In the genomic region with DNA sequence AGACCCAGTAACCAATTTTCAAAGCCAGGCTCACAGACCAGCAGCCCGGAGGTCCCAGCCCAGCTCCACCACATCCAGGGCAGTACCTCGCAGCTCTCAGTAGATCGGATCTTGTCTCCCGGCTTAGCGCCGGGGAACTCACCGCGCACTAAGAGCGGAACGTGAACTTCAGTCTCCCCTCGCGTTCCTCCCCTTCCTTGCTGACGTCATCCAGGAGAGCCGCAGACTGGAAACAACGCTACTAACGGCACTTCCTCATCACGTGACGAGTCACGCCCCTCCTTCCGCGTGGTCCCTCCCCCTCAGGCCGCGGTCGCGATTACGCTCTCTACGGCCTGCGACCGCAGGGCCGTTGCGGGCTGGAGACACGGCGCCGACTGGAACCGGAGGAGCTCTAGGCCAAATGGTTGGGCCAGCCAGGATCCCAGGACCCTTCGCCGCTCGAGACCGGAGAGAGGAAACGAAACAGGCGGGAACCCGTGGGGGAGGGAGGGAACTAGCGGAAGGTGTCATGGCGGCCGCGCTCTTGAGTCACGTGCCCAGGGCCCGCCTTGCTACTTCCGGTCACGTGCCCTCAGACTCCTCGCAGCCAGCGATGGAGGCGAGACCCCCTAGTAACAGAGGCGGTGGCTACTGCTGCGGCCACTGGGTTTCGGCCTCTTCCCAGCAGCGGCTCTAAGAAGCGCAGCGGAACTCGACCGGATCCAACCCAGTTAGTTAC, we compare ENCODE assay signal across 1 cellular context.
TF ChIP-seq lines count a peak whose summit lies in the region.

A gene (plus strand): TSS at position 577 of the 721 bp plus-strand sequence. CDS start 10,508 bp downstream, outside the sequence.
A gene with protein sequence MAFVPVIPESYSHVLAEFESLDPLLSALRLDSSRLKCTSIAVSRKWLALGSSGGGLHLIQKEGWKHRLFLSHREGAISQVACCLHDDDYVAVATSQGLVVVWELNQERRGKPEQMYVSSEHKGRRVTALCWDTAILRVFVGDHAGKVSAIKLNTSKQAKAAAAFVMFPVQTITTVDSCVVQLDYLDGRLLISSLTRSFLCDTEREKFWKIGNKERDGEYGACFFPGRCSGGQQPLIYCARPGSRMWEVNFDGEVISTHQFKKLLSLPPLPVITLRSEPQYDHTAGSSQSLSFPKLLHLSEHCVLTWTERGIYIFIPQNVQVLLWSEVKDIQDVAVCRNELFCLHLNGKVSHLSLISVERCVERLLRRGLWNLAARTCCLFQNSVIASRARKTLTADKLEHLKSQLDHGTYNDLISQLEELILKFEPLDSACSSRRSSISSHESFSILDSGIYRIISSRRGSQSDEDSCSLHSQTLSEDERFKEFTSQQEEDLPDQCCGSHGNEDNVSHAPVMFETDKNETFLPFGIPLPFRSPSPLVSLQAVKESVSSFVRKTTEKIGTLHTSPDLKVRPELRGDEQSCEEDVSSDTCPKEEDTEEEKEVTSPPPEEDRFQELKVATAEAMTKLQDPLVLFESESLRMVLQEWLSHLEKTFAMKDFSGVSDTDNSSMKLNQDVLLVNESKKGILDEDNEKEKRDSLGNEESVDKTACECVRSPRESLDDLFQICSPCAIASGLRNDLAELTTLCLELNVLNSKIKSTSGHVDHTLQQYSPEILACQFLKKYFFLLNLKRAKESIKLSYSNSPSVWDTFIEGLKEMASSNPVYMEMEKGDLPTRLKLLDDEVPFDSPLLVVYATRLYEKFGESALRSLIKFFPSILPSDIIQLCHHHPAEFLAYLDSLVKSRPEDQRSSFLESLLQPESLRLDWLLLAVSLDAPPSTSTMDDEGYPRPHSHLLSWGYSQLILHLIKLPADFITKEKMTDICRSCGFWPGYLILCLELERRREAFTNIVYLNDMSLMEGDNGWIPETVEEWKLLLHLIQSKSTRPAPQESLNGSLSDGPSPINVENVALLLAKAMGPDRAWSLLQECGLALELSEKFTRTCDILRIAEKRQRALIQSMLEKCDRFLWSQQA (minus strand): TSS at position 150 of the 721 bp plus-strand sequence. CDS start 4,282 bp downstream, outside the sequence.

TF ChIP-seq in HepG2, 621 proteins besides CTCF, POLR2A, EP300 and RAD21 (continued from another document and continues in another):
- TF ChIP-seq, protein P1, sequence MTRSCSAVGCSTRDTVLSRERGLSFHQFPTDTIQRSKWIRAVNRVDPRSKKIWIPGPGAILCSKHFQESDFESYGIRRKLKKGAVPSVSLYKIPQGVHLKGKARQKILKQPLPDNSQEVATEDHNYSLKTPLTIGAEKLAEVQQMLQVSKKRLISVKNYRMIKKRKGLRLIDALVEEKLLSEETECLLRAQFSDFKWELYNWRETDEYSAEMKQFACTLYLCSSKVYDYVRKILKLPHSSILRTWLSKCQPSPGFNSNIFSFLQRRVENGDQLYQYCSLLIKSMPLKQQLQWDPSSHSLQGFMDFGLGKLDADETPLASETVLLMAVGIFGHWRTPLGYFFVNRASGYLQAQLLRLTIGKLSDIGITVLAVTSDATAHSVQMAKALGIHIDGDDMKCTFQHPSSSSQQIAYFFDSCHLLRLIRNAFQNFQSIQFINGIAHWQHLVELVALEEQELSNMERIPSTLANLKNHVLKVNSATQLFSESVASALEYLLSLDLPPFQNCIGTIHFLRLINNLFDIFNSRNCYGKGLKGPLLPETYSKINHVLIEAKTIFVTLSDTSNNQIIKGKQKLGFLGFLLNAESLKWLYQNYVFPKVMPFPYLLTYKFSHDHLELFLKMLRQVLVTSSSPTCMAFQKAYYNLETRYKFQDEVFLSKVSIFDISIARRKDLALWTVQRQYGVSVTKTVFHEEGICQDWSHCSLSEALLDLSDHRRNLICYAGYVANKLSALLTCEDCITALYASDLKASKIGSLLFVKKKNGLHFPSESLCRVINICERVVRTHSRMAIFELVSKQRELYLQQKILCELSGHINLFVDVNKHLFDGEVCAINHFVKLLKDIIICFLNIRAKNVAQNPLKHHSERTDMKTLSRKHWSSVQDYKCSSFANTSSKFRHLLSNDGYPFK (CRISPR knock-in tag; IDR thresholded peaks at IDR 0.05; ENCODE audit: borderline replicate concordance), result peak; percentile 98
- TF ChIP-seq THYN1 (CRISPR knock-in tag; IDR thresholded peaks at IDR 0.05; ENCODE audit: borderline replicate concordance, low read depth) (no peak), ZNF589 (CRISPR knock-in tag; conservative IDR thresholded peaks at IDR 0.05) (peak; percentile 97), NR2F2 (IDR thresholded peaks at IDR 0.05; ENCODE audit: borderline replicate concordance, low read depth) (no peak), HOXA3 (CRISPR knock-in tag; IDR thresholded peaks at IDR 0.05) (peak; percentile 98), MAF1 (CRISPR knock-in tag; IDR thresholded peaks at IDR 0.05; ENCODE audit: borderline replicate concordance) (no peak), RFX1 (IDR thresholded peaks at IDR 0.05) (no peak), ZFAT (CRISPR knock-in tag; conservative IDR thresholded peaks at IDR 0.05) (no peak), PCBP2 (optimal IDR thresholded peaks at IDR 0.05; ENCODE audit: low read depth, low read length, poor library complexity, severe bottlenecking) (no peak), ZNF468 (CRISPR knock-in tag; IDR thresholded peaks at IDR 0.05) (no peak), POGZ (CRISPR knock-in tag; IDR thresholded peaks at IDR 0.05) (peak; percentile 98)
- TF ChIP-seq, protein P2, sequence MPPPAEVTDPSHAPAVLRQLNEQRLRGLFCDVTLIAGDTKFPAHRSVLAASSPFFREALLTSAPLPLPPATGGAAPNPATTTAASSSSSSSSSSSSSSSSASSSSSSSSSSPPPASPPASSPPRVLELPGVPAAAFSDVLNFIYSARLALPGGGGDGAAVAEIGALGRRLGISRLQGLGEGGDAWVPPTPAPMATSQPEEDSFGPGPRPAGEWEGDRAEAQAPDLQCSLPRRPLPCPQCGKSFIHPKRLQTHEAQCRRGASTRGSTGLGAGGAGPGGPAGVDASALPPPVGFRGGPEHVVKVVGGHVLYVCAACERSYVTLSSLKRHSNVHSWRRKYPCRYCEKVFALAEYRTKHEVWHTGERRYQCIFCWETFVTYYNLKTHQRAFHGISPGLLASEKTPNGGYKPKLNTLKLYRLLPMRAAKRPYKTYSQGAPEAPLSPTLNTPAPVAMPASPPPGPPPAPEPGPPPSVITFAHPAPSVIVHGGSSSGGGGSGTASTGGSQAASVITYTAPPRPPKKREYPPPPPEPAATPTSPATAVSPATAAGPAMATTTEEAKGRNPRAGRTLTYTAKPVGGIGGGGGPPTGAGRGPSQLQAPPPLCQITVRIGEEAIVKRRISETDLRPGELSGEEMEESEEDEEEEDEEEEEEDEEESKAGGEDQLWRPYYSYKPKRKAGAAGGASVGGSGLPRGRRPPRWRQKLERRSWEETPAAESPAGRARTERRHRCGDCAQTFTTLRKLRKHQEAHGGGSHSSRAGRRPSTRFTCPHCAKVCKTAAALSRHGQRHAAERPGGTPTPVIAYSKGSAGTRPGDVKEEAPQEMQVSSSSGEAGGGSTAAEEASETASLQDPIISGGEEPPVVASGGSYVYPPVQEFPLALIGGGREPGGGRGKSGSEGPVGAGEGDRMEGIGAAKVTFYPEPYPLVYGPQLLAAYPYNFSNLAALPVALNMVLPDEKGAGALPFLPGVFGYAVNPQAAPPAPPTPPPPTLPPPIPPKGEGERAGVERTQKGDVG (CRISPR knock-in tag; IDR thresholded peaks at IDR 0.05; ENCODE audit: borderline replicate concordance), result peak; percentile 85; the same call in 1 of the 2 replicates
- TF ChIP-seq, protein P3, sequence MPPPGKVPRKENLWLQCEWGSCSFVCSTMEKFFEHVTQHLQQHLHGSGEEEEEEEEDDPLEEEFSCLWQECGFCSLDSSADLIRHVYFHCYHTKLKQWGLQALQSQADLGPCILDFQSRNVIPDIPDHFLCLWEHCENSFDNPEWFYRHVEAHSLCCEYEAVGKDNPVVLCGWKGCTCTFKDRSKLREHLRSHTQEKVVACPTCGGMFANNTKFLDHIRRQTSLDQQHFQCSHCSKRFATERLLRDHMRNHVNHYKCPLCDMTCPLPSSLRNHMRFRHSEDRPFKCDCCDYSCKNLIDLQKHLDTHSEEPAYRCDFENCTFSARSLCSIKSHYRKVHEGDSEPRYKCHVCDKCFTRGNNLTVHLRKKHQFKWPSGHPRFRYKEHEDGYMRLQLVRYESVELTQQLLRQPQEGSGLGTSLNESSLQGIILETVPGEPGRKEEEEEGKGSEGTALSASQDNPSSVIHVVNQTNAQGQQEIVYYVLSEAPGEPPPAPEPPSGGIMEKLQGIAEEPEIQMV (CRISPR knock-in tag; IDR thresholded peaks at IDR 0.05; ENCODE audit: low read depth), result peak; percentile 79; the same call in 1 of the 2 replicates
- TF ChIP-seq, protein P4, sequence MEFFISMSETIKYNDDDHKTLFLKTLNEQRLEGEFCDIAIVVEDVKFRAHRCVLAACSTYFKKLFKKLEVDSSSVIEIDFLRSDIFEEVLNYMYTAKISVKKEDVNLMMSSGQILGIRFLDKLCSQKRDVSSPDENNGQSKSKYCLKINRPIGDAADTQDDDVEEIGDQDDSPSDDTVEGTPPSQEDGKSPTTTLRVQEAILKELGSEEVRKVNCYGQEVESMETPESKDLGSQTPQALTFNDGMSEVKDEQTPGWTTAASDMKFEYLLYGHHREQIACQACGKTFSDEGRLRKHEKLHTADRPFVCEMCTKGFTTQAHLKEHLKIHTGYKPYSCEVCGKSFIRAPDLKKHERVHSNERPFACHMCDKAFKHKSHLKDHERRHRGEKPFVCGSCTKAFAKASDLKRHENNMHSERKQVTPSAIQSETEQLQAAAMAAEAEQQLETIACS (CRISPR knock-in tag; IDR thresholded peaks at IDR 0.05), result no peak
- TF ChIP-seq, protein P5, sequence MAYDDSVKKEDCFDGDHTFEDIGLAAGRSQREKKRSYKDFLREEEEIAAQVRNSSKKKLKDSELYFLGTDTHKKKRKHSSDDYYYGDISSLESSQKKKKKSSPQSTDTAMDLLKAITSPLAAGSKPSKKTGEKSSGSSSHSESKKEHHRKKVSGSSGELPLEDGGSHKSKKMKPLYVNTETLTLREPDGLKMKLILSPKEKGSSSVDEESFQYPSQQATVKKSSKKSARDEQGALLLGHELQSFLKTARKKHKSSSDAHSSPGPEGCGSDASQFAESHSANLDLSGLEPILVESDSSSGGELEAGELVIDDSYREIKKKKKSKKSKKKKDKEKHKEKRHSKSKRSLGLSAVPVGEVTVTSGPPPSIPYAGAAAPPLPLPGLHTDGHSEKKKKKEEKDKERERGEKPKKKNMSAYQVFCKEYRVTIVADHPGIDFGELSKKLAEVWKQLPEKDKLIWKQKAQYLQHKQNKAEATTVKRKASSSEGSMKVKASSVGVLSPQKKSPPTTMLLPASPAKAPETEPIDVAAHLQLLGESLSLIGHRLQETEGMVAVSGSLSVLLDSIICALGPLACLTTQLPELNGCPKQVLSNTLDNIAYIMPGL (CRISPR knock-in tag; IDR thresholded peaks at IDR 0.05; ENCODE audit: borderline replicate concordance in 1 of 2, low read depth in 1 of 2), result peak; percentile 86 to 89; a peak in 3 of 4 replicates
- TF ChIP-seq, protein P6, sequence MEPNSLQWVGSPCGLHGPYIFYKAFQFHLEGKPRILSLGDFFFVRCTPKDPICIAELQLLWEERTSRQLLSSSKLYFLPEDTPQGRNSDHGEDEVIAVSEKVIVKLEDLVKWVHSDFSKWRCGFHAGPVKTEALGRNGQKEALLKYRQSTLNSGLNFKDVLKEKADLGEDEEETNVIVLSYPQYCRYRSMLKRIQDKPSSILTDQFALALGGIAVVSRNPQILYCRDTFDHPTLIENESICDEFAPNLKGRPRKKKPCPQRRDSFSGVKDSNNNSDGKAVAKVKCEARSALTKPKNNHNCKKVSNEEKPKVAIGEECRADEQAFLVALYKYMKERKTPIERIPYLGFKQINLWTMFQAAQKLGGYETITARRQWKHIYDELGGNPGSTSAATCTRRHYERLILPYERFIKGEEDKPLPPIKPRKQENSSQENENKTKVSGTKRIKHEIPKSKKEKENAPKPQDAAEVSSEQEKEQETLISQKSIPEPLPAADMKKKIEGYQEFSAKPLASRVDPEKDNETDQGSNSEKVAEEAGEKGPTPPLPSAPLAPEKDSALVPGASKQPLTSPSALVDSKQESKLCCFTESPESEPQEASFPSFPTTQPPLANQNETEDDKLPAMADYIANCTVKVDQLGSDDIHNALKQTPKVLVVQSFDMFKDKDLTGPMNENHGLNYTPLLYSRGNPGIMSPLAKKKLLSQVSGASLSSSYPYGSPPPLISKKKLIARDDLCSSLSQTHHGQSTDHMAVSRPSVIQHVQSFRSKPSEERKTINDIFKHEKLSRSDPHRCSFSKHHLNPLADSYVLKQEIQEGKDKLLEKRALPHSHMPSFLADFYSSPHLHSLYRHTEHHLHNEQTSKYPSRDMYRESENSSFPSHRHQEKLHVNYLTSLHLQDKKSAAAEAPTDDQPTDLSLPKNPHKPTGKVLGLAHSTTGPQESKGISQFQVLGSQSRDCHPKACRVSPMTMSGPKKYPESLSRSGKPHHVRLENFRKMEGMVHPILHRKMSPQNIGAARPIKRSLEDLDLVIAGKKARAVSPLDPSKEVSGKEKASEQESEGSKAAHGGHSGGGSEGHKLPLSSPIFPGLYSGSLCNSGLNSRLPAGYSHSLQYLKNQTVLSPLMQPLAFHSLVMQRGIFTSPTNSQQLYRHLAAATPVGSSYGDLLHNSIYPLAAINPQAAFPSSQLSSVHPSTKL (CRISPR knock-in tag; IDR thresholded peaks at IDR 0.05), result peak; percentile 79
- TF ChIP-seq, protein P7, sequence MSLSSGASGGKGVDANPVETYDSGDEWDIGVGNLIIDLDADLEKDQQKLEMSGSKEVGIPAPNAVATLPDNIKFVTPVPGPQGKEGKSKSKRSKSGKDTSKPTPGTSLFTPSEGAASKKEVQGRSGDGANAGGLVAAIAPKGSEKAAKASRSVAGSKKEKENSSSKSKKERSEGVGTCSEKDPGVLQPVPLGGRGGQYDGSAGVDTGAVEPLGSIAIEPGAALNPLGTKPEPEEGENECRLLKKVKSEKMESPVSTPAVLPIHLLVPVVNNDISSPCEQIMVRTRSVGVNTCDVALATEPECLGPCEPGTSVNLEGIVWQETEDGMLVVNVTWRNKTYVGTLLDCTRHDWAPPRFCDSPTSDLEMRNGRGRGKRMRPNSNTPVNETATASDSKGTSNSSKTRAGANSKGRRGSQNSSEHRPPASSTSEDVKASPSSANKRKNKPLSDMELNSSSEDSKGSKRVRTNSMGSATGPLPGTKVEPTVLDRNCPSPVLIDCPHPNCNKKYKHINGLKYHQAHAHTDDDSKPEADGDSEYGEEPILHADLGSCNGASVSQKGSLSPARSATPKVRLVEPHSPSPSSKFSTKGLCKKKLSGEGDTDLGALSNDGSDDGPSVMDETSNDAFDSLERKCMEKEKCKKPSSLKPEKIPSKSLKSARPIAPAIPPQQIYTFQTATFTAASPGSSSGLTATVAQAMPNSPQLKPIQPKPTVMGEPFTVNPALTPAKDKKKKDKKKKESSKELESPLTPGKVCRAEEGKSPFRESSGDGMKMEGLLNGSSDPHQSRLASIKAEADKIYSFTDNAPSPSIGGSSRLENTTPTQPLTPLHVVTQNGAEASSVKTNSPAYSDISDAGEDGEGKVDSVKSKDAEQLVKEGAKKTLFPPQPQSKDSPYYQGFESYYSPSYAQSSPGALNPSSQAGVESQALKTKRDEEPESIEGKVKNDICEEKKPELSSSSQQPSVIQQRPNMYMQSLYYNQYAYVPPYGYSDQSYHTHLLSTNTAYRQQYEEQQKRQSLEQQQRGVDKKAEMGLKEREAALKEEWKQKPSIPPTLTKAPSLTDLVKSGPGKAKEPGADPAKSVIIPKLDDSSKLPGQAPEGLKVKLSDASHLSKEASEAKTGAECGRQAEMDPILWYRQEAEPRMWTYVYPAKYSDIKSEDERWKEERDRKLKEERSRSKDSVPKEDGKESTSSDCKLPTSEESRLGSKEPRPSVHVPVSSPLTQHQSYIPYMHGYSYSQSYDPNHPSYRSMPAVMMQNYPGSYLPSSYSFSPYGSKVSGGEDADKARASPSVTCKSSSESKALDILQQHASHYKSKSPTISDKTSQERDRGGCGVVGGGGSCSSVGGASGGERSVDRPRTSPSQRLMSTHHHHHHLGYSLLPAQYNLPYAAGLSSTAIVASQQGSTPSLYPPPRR (CRISPR knock-in tag; IDR thresholded peaks at IDR 0.05; ENCODE audit: borderline replicate concordance), result peak; percentile 83
- TF ChIP-seq, protein P8, sequence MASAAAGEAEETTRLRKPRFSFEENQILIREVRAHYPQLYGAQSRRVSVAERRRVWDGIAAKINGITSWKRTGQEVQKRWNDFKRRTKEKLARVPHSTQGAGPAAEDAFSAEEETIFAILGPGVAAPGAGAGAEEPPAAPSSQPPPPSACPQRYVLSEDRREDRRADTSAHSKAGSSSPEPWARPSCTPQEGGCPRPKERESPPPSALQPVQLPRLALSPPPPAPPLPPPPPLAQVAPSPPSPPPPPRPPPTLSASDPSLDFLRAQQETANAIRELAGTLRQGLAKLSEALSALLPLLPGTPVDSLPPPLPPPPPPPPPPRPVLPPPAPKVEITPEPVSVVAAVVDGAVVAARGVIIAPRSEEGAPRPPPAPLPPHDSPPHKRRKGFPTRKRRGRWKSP (CRISPR knock-in tag; IDR thresholded peaks at IDR 0.05), result peak; percentile 96
